ENCODE assay signal across 22 cellular contexts in genomic region chr2:29844713-29845320, GRCh38.
A peak's percentile ranks its signal among the peaks of the same experiment; 100 is the strongest.
DNase-seq lines count a peak whose midpoint lies in the region; ATAC-seq and TF ChIP-seq lines count a peak whose summit lies in the region.
"Had no signal": no experiment of that assay in that cellular context is flagged by ENCODE, and none has a peak within 500 bp of the region (broad histone marks: within the 10 kb centered on the region; RNA-seq: fewer than 3 reads in every experiment).

No MANE protein-coding gene starts in this region.

- H3K4me1 ChIP-seq in PC-3 (ENCODE audit: insufficient read depth, low read length): peaks cover 12% of the 10 kb centered on the region; the same call in 1 of the 2 replicates
- H3K4me1 ChIP-seq: psoas muscle, testis, vagina had no signal

- H3K4me3 ChIP-seq in PC-3 (ENCODE audit: low read length) (no peak overlapping the region), epithelial cell of esophagus (ENCODE audit: low read length) (no peak overlapping the region)
- H3K4me3 ChIP-seq: gastroesophageal sphincter, psoas muscle, skin epidermis, testis, vagina had no signal

- H3K27ac ChIP-seq in PC-3 (ENCODE audit: low read length): no peak overlapping the region
- H3K27ac ChIP-seq in caudate nucleus (ENCODE audit: low read depth, low read length): no peak overlapping the region
- H3K27ac ChIP-seq: gastroesophageal sphincter, neutrophil, psoas muscle, RWPE1, skin epidermis, testis, vagina had no signal

- POLR2A ChIA-PET in PC-3 (lab: Charles Lee; ENCODE audit: unreplicated experiment): no interaction called here

- H3F3A ChIP-seq in PC-3 (ENCODE audit: low read length, unreplicated experiment): no peaks in the 10 kb centered on the region

- no peaks in the 10 kb centered on the region for H3K9me2 ChIP-seq in PC-3 (replicated peaks; ENCODE audit: low read length)

- no peaks in the 10 kb centered on the region for H3K9me3 ChIP-seq in PC-3 (ENCODE audit: low read length)
- H3K9me3 ChIP-seq: gastroesophageal sphincter, neutrophil, psoas muscle, testis, vagina had no signal

- no TSS peak for BruUV-seq in PC-3 (replicated peaks; lab: Mats Ljungman, UMichigan)

- H3K27me3 ChIP-seq in PC-3 (ENCODE audit: low read length): no peaks in the 10 kb centered on the region
- H3K27me3 ChIP-seq: gastroesophageal sphincter, testis, vagina had no signal

- TF ChIP-seq CTCF in PC-3 (conservative IDR thresholded peaks at IDR 0.05; ENCODE audit: low read depth, low read length) (no peak), epithelial cell of esophagus (IDR thresholded peaks at IDR 0.05; ENCODE audit: insufficient read depth, low read depth, low read length, missing control alignments) (no peak)

- CTCF ChIA-PET in PC-3 (lab: Charles Lee): no interaction called here

- H2AFZ ChIP-seq in PC-3 (ENCODE audit: low read length): no peak overlapping the region

- 0 out of 2 replicates have a peak overlapping the region, but pooled peaks have one; percentile 0 for H3K4me2 ChIP-seq in PC-3 (ENCODE audit: low read length)

- H3K79me2 ChIP-seq in PC-3 (ENCODE audit: low read length): no peaks in the 10 kb centered on the region

- DNase-seq in GM03348 (ENCODE audit: low spot score) (peak; percentile 24), PC-3 (peak; percentile 72), epithelial cell of esophagus (ENCODE audit: low read depth) (peak; percentile 16), activated T-cell treated with anti-CD3 and anti-CD28 coated beads for 4 hours (no peak), caudate nucleus (lab: John Stamatoyannopoulos, UW) (no peak)
- DNase-seq: activated CD4-positive, CD25-positive, alpha-beta regulatory T cell; activated CD8-positive, alpha-beta T cell treated with anti-CD3 and anti-CD28 coated beads for 36 hours; activated T-cell treated with anti-CD3 and anti-CD28 coated beads, Interleukin-2, amount 50 U/mL, for 24 hours; DMS79 treated with DMSO at 0.1 percent for 48 hours; Kasumi-1; NCI-H1417; psoas muscle; stimulated activated CD4-positive, alpha-beta T cell treated with anti-CD3 and anti-CD28 coated beads, Interleukin-2, amount 100 ng/mL, for 24 hours; testis had no signal

- H3K9ac ChIP-seq in PC-3 (ENCODE audit: low read length): no peak overlapping the region

- intact Hi-C loops in PC-3 (cut with micrococcal nuclease): loop anchor here (5.0 kb wide), 1 partner anchor 198 kb away; no protein-coding TSS in a partner anchor

- ATAC-seq in PC-3 (peak; percentile 49), GM21381 (IDR thresholded peaks at IDR 0.05; ENCODE audit: unreplicated experiment) (no peak), HG03469 (IDR thresholded peaks at IDR 0.05; ENCODE audit: unreplicated experiment) (no peak)
- ATAC-seq: activated CD8-positive, alpha-beta T cell treated with anti-CD3 and anti-CD28 coated beads for 36 hours; gastroesophageal sphincter; psoas muscle; stimulated activated effector memory CD8-positive, alpha-beta T cell treated with anti-CD3 and anti-CD28 coated beads, Interleukin-12 subunit alpha, Interleukin-12 subunit beta, amount 100 ng/mL, for 72 hours had no signal

- H4K20me1 ChIP-seq in PC-3 (ENCODE audit: low read length): no peaks in the 10 kb centered on the region

- no peaks in the 10 kb centered on the region for H3K36me3 ChIP-seq in PC-3 (ENCODE audit: low read depth, low read length)
- H3K36me3 ChIP-seq: gastroesophageal sphincter, neutrophil, vagina had no signal

Comparison
In these comparisons a context has a peak if more than half of its experiments do, and no peak if none do; other contexts are left out.
1. DNase-seq: peak in GM03348 (single experiment), PC-3 (single experiment) and epithelial cell of esophagus (single experiment); none in activated T-cell treated with anti-CD3 and anti-CD28 coated beads for 4 hours (single experiment) and caudate nucleus (0 of 61).